15 cellular contexts compared by ENCODE assay signal in genomic region chr11:9804414-9804902, GRCh38.
DNase-seq lines count a peak whose midpoint lies in the region; ATAC-seq, FAIRE-seq and TF ChIP-seq lines count a peak whose summit lies in the region.
"Had no signal": no experiment of that assay in that cellular context is flagged by ENCODE, and none has a peak within 500 bp of the region (broad histone marks: within the 10 kb centered on the region; RNA-seq: fewer than 3 reads in every experiment).

No MANE protein-coding gene starts in this region.

- TF ChIP-seq POLR2A in sigmoid colon (IDR thresholded peaks at IDR 0.05): no peak
- TF ChIP-seq POLR2A in GM12891 (IDR thresholded peaks at IDR 0.05; ENCODE audit: low read depth, low read length): no peak

- peak in 1 of 4 donors; percentile 25 for TF ChIP-seq EP300 in sigmoid colon (IDR thresholded peaks at IDR 0.05)

- DNase-seq in SK-N-MC (ENCODE audit: low read depth, low spot score) (no peak), hepatocyte (ENCODE audit: low spot score) (no peak), sigmoid colon (no peak), NCI-H1105 treated with DMSO at 0.1 percent for 48 hours (lab: John Stamatoyannopoulos, UW) (no peak), NCI-H1092 treated with DMSO at 0.1 percent for 48 hours (lab: John Stamatoyannopoulos, UW) (no peak), GM12891 (ENCODE audit: insufficient read length, low spot score) (no peak)
- DNase-seq: activated CD4-positive, alpha-beta T cell treated with anti-CD3 and anti-CD28 coated beads for 48 hours; CD4-positive, alpha-beta memory T cell; DND-41; NCI-H1105; NCI-H510A; SJCRH30 had no signal

- TF ChIP-seq CTCF in hepatocyte (IDR thresholded peaks at IDR 0.05; ENCODE audit: poor library complexity) (no peak), sigmoid colon (IDR thresholded peaks at IDR 0.05) (no peak)

- H3K27me3 ChIP-seq in ACC112 (ENCODE audit: insufficient read depth, low read length) (no peaks in the 10 kb centered on the region), hepatocyte (no peaks in the 10 kb centered on the region), sigmoid colon (no peaks in the 10 kb centered on the region)
- H3K27me3 ChIP-seq: SJCRH30 had no signal

- no peak overlapping the region for H3K9ac ChIP-seq in SK-N-MC (ENCODE audit: insufficient read length)

- H3K27ac ChIP-seq in ACC112 (ENCODE audit: low read depth, low read length) (peak overlapping the region; percentile 79; the same call in 1 of the 2 replicates), SK-N-MC (peak overlapping the region; percentile 94), hepatocyte (peak overlapping the region; percentile 48), sigmoid colon (peak overlapping the region; percentile 63 to 88 (median 78))
- H3K27ac ChIP-seq: SJCRH30 had no signal

- FAIRE-seq in GM12891 (lab: Jason Lieb, UNC): no peak
- FAIRE-seq: bronchial epithelial cell had no signal

- H3K4me3 ChIP-seq in ACC112 (ENCODE audit: low read depth, low read length) (no peak overlapping the region), SK-N-MC (no peak overlapping the region), hepatocyte (no peak overlapping the region), sigmoid colon (no peak overlapping the region)
- H3K4me3 ChIP-seq: SJCRH30 had no signal

- H3K9me2 ChIP-seq in hepatocyte (replicated peaks; ENCODE audit: insufficient read depth): no peaks in the 10 kb centered on the region

- no peak overlapping the region for H2AFZ ChIP-seq in ACC112 (ENCODE audit: low read length, unreplicated experiment)
- H2AFZ ChIP-seq in hepatocyte: no peak overlapping the region

- intact Hi-C loops in sigmoid colon (cut with DNase I): loop anchor here (5.0 kb wide), 1 partner anchor 42 kb away; no protein-coding TSS in a partner anchor

- H4K20me1 ChIP-seq in hepatocyte (ENCODE audit: insufficient read depth, poor library complexity, severe bottlenecking): no peaks in the 10 kb centered on the region

- H3K79me2 ChIP-seq in ACC112 (ENCODE audit: control insufficient read depth, insufficient read depth, low read length, unreplicated experiment) (no peaks in the 10 kb centered on the region), hepatocyte (no peaks in the 10 kb centered on the region)

- H3K9me3 ChIP-seq in SK-N-MC (ENCODE audit: low read depth, low read length) (no peaks in the 10 kb centered on the region), hepatocyte (ENCODE audit: low read depth) (no peaks in the 10 kb centered on the region), sigmoid colon (no peaks in the 10 kb centered on the region)
- H3K9me3 ChIP-seq: SJCRH30 had no signal

- WGBS in hepatocyte (ENCODE audit: low lambda C conversion rate, missing lambda C conversion rate): 76% methylated on average over 2 of the region's 2 CpGs
- 83 to 89% methylated on average over 2 of the region's 2 CpGs for WGBS in sigmoid colon, 2 donors

- H3K4me1 ChIP-seq in ACC112 (ENCODE audit: control insufficient read depth, insufficient read depth, low read length, unreplicated experiment) (peaks cover 44% of the 10 kb centered on the region), hepatocyte (ENCODE audit: insufficient read depth) (peaks cover 29% of the 10 kb centered on the region), sigmoid colon (peaks cover 0 to 59% (median 52%) of the 10 kb centered on the region in 4 donors)

- H3K4me2 ChIP-seq in hepatocyte: no peak overlapping the region

- no peak for ATAC-seq in GM19452 (IDR thresholded peaks at IDR 0.05; ENCODE audit: unreplicated experiment)

- peaks cover 16% of the 10 kb centered on the region for H3K36me3 ChIP-seq in ACC112 (ENCODE audit: insufficient read depth, low read length)
- peaks cover 15% of the 10 kb centered on the region for H3K36me3 ChIP-seq in SK-N-MC (ENCODE audit: insufficient read depth, low read length)
- no peaks in the 10 kb centered on the region for H3K36me3 ChIP-seq in hepatocyte (replicated peaks; ENCODE audit: insufficient read depth, low read depth)
- peaks cover 0 to 12% (median 1%) of the 10 kb centered on the region in 4 donors for H3K36me3 ChIP-seq in sigmoid colon

TF ChIP-seq in GM12891, 5 proteins besides CTCF, POLR2A, EP300 and RAD21:
- TF ChIP-seq PAX5 (IDR thresholded peaks at IDR 0.05; ENCODE audit: insufficient read depth, low read length, severe bottlenecking) (no peak), TAF1 (IDR thresholded peaks at IDR 0.05; ENCODE audit: low read depth, low read length) (no peak), POLR2AphosphoS5 (IDR thresholded peaks at IDR 0.05; ENCODE audit: low read depth, low read length) (no peak), SPI1 (IDR thresholded peaks at IDR 0.05; ENCODE audit: low read depth, low read length) (no peak), POU2F2 (IDR thresholded peaks at IDR 0.05; ENCODE audit: low read depth, low read length) (no peak)
